ENCODE assay signal across 19 cellular contexts in genomic region chr2:128154225-128154624, GRCh38.
"Had no signal": no experiment of that assay in that cellular context is flagged by ENCODE, and none has a peak within 500 bp of the region (broad histone marks: within the 10 kb centered on the region; RNA-seq: fewer than 3 reads in every experiment).

No MANE protein-coding gene starts in this region.

- H3K9me3 Mint-ChIP-seq: activated CD4-positive, alpha-beta T cell treated with anti-CD3 and anti-CD28 coated beads, Interleukin-2, amount 10 ng/mL, durations not matched to agents 24 days and 14 days; activated naive CD8-positive, alpha-beta T cell treated with anti-CD3 and anti-CD28 coated beads, Interleukin-2, amount 10 ng/mL, durations not matched to agents 7 days and 5 days; activated T-cell treated with anti-CD3 and anti-CD28 coated beads, Interleukin-2, amount 50 U/mL, for 24 hours; activated T-helper 2 cell treated with anti-CD3 and anti-CD28 coated beads, Interferon-gamma antibody, Interleukin-2, Interleukin-4, amounts not matched to agents 10 μg/mL and 5 μg/mL and 100 μg/mL, durations not matched to agents 14 hours and 24 hours and 36 hours; naive thymus-derived CD8-positive, alpha-beta T cell; T-helper 2 cell treated with Interferon-gamma antibody and Interleukin-4, amounts not matched to agents 5 μg/mL and 100 μg/mL, for 36 hours had no signal

- H3K27me3 Mint-ChIP-seq: activated CD4-positive, alpha-beta T cell treated with anti-CD3 and anti-CD28 coated beads, Interleukin-2, amount 10 ng/mL, durations not matched to agents 24 days and 14 days; activated naive CD8-positive, alpha-beta T cell treated with anti-CD3 and anti-CD28 coated beads, Interleukin-2, amount 10 ng/mL, durations not matched to agents 7 days and 5 days; activated T-cell treated with anti-CD3 and anti-CD28 coated beads, Interleukin-2, amount 50 U/mL, for 24 hours; naive thymus-derived CD8-positive, alpha-beta T cell had no signal

- DNase-seq: activated CD4-positive, alpha-beta T cell treated with anti-CD3 and anti-CD28 coated beads, Interleukin-2, amount 10 ng/mL, durations not matched to agents 24 days and 14 days; activated CD8-positive, alpha-beta T cell treated with anti-CD3 and anti-CD28 coated beads, Interleukin-2, amount 10 ng/mL, durations not matched to agents 7 days and 5 days; activated naive CD4-positive, alpha-beta T cell treated with Interleukin-2 at 50 U/mL for 16 hours; activated naive CD8-positive, alpha-beta T cell treated with anti-CD3 and anti-CD28 coated beads, Interleukin-2, amount 10 ng/mL, durations not matched to agents 7 days and 5 days; activated T-cell treated with anti-CD3 and anti-CD28 coated beads, Interleukin-2, amount 50 U/mL, for 24 hours; caudate nucleus; foreskin keratinocyte; glutamatergic neuron; left lung; mesenchymal stem cell; naive thymus-derived CD8-positive, alpha-beta T cell; ovary; spleen; stimulated activated CD4-positive, alpha-beta T cell treated with anti-CD3 and anti-CD28 coated beads, Interleukin-4, amount 100 ng/mL, for 4 hours; stimulated activated naive CD4-positive, alpha-beta T cell; upper lobe of right lung had no signal

- H3K4me1 ChIP-seq: foreskin keratinocyte, left lung, spleen, upper lobe of right lung had no signal

- H3K27ac Mint-ChIP-seq: activated CD8-positive, alpha-beta T cell treated with anti-CD3 and anti-CD28 coated beads, Interleukin-2, amount 10 ng/mL, durations not matched to agents 7 days and 5 days; activated naive CD8-positive, alpha-beta T cell treated with anti-CD3 and anti-CD28 coated beads, Interleukin-2, amount 10 ng/mL, durations not matched to agents 7 days and 5 days; activated T-helper 2 cell treated with anti-CD3 and anti-CD28 coated beads, Interferon-gamma antibody, Interleukin-2, Interleukin-4, amounts not matched to agents 10 μg/mL and 5 μg/mL and 100 μg/mL, durations not matched to agents 14 hours and 24 hours and 36 hours; T-helper 2 cell treated with Interferon-gamma antibody and Interleukin-4, amounts not matched to agents 5 μg/mL and 100 μg/mL, for 36 hours had no signal

- ATAC-seq: activated CD8-positive, alpha-beta T cell treated with anti-CD3 and anti-CD28 coated beads, Interleukin-2, amount 10 ng/mL, durations not matched to agents 7 days and 5 days; foreskin keratinocyte; left lung; naive thymus-derived CD8-positive, alpha-beta T cell; upper lobe of right lung had no signal

- H3K27ac ChIP-seq: foreskin keratinocyte, left lung, ovary, spleen, upper lobe of right lung had no signal

- H3K36me3 ChIP-seq: ovary had no signal

- H3K4me3 ChIP-seq: dorsolateral prefrontal cortex, left lung, ovary, spleen, upper lobe of right lung had no signal

- H3K27me3 ChIP-seq: dorsolateral prefrontal cortex, foreskin keratinocyte, left lung, ovary, spleen, upper lobe of right lung had no signal

- H3K4me3 Mint-ChIP-seq: activated CD4-positive, alpha-beta T cell treated with anti-CD3 and anti-CD28 coated beads, Interleukin-2, amount 10 ng/mL, durations not matched to agents 24 days and 14 days; activated CD8-positive, alpha-beta T cell treated with anti-CD3 and anti-CD28 coated beads, Interleukin-2, amount 10 ng/mL, durations not matched to agents 7 days and 5 days; activated naive CD8-positive, alpha-beta T cell treated with anti-CD3 and anti-CD28 coated beads, Interleukin-2, amount 10 ng/mL, durations not matched to agents 7 days and 5 days; activated T-cell treated with anti-CD3 and anti-CD28 coated beads, Interleukin-2, amount 50 U/mL, for 24 hours; naive thymus-derived CD8-positive, alpha-beta T cell; T-helper 2 cell treated with Interferon-gamma antibody and Interleukin-4, amounts not matched to agents 5 μg/mL and 100 μg/mL, for 36 hours had no signal

- H3K9me3 ChIP-seq: left lung, ovary, spleen, upper lobe of right lung had no signal
